17 cellular contexts compared by ENCODE assay signal in genomic region chr16:53482123-53482522, GRCh38. TPM values are rescaled to one million over a fixed set of nuclear protein-coding genes. Genes with fewer than 3 reads are reported as not detected.
A peak's percentile ranks its signal among the peaks of the same experiment; 100 is the strongest.
DNase-seq lines count a peak whose midpoint lies in the region; ATAC-seq and TF ChIP-seq lines count a peak whose summit lies in the region.
"Had no signal": no experiment of that assay in that cellular context is flagged by ENCODE, and none has a peak within 500 bp of the region (broad histone marks: within the 10 kb centered on the region; RNA-seq: fewer than 3 reads in every experiment).

No MANE protein-coding gene starts in this region.

- H3K36me3 ChIP-seq in ovary, result no peaks in the 10 kb centered on the region

- H3K4me1 ChIP-seq in ovary (ENCODE audit: insufficient read depth), result no peaks in the 10 kb centered on the region
- H3K4me1 ChIP-seq: esophagus squamous epithelium had no signal

- DNase-seq in AG10803 (ENCODE audit: low read depth) (peak; percentile 31), HL-60 (ENCODE audit: low read depth in 1 of 2, low spot score in 1 of 2) (peak; percentile 80 to 92), immature natural killer cell (no peak), ovary (no peak), NCI-H1092 treated with DMSO at 0.1 percent for 48 hours (lab: John Stamatoyannopoulos, UW) (no peak), ecto neural progenitor cell (ENCODE audit: low spot score) (no peak)
- no peak for DNase-seq in activated CD4-positive, alpha-beta memory T cell treated with anti-CD3 and anti-CD28 coated beads for 36 hours
- DNase-seq: activated B cell treated with CpG ODN at 0.5 μM for 24 hours; central memory CD4-positive, alpha-beta T cell; DND-41; esophagus squamous epithelium; NCI-H2081; stimulated activated CD4-positive, alpha-beta T cell treated with anti-CD3 and anti-CD28 coated beads, Interleukin-12 subunit alpha, Interleukin-12 subunit beta, amount 100 ng/mL, for 4 hours had no signal

- H3K27me3 ChIP-seq in HL-60 (ENCODE audit: insufficient read depth, poor library complexity, severe bottlenecking) (no peaks in the 10 kb centered on the region), ovary (no peaks in the 10 kb centered on the region)
- H3K27me3 ChIP-seq: esophagus squamous epithelium had no signal

- no peak for TF ChIP-seq POLR2A in ovary (IDR thresholded peaks at IDR 0.05)

- H3K4me3 Mint-ChIP-seq in activated CD4-positive, alpha-beta memory T cell treated with anti-CD3 and anti-CD28 coated beads for 36 hours, result no peak overlapping the region
- no peak overlapping the region for H3K4me3 Mint-ChIP-seq in immature natural killer cell
- H3K4me3 Mint-ChIP-seq: activated B cell treated with CpG ODN at 0.5 μM for 24 hours; activated T-helper 1 cell treated with anti-CD3 and anti-CD28 coated beads, Interleukin-12 subunit alpha, Interleukin-12 subunit beta, Interleukin-2, Interleukin-4 antibody, amounts not matched to agents 30 ng/mL and 10 ng/mL and 1 ng/mL, durations not matched to agents 14 hours and 24 hours and 36 hours; type B pancreatic cell had no signal

- peaks cover 83% of the 10 kb centered on the region for H3K36me3 Mint-ChIP-seq in activated CD4-positive, alpha-beta memory T cell treated with anti-CD3 and anti-CD28 coated beads for 36 hours
- peaks cover 59 to 82% (median 65%) of the 10 kb centered on the region in 3 donors for H3K36me3 Mint-ChIP-seq in immature natural killer cell

- no peak for TF ChIP-seq CTCF in AG10803 (conservative IDR thresholded peaks at IDR 0.05; ENCODE audit: low read length)
- no peak for TF ChIP-seq CTCF in HL-60 (IDR thresholded peaks at IDR 0.05; ENCODE audit: insufficient read depth, low read length)
- TF ChIP-seq CTCF in ovary (IDR thresholded peaks at IDR 0.05), result no peak

- ATAC-seq in HG03159 (IDR thresholded peaks at IDR 0.05; ENCODE audit: unreplicated experiment), result no peak

- POLR2A ChIA-PET in activated CD4-positive, alpha-beta memory T cell treated with anti-CD3 and anti-CD28 coated beads for 36 hours (lab: Charles Lee), result no interaction called here

- intact Hi-C loops in activated CD4-positive, alpha-beta memory T cell treated with anti-CD3 and anti-CD28 coated beads for 36 hours (cut with micrococcal nuclease), result no loop called here
- intact Hi-C loops in ovary (cut with DNase I), result no loop called here

- peaks cover 23% of the 10 kb centered on the region for H3K4me1 Mint-ChIP-seq in activated CD4-positive, alpha-beta memory T cell treated with anti-CD3 and anti-CD28 coated beads for 36 hours (ENCODE audit: low read depth)
- peaks cover 11 to 44% of the 10 kb centered on the region in 2 donors for H3K4me1 Mint-ChIP-seq in immature natural killer cell
- H3K4me1 Mint-ChIP-seq: activated B cell treated with CpG ODN at 0.5 μM for 24 hours had no signal

- TF ChIP-seq EP300 in ovary (IDR thresholded peaks at IDR 0.05), result no peak

- CTCF ChIA-PET in activated CD4-positive, alpha-beta memory T cell treated with anti-CD3 and anti-CD28 coated beads for 36 hours (lab: Charles Lee), result no interaction called here

- WGBS in ovary, 3 donors, result 92 to 94% (median 93%) methylated on average over 2 of the region's 2 CpGs

- H3K9me3 ChIP-seq in ovary, result no peaks in the 10 kb centered on the region
- H3K9me3 ChIP-seq: esophagus squamous epithelium had no signal

- H3K27ac Mint-ChIP-seq in activated CD4-positive, alpha-beta memory T cell treated with anti-CD3 and anti-CD28 coated beads for 36 hours, result peak overlapping the region; percentile 67
- peak overlapping the region in 5 of 6 donors; percentile 24 to 69 (median 56) for H3K27ac Mint-ChIP-seq in immature natural killer cell
- H3K27ac Mint-ChIP-seq: activated B cell treated with CpG ODN at 0.5 μM for 24 hours; activated T-helper 1 cell treated with anti-CD3 and anti-CD28 coated beads, Interleukin-12 subunit alpha, Interleukin-12 subunit beta, Interleukin-2, Interleukin-4 antibody, amounts not matched to agents 30 ng/mL and 10 ng/mL and 1 ng/mL, durations not matched to agents 14 hours and 24 hours and 36 hours; type B pancreatic cell had no signal

- H3K27ac ChIP-seq in HL-60 (replicated peaks), result peak overlapping the region; percentile 68
- no peak overlapping the region for H3K27ac ChIP-seq in ovary
- H3K27ac ChIP-seq: esophagus squamous epithelium, KMS-11 had no signal

- peaks cover 34% of the 10 kb centered on the region for H3K9me3 Mint-ChIP-seq in activated CD4-positive, alpha-beta memory T cell treated with anti-CD3 and anti-CD28 coated beads for 36 hours
- peaks cover 0 to 11% (median 7%) of the 10 kb centered on the region in 6 donors for H3K9me3 Mint-ChIP-seq in immature natural killer cell
- H3K9me3 Mint-ChIP-seq: type B pancreatic cell had no signal

- H3K27me3 Mint-ChIP-seq in activated CD4-positive, alpha-beta memory T cell treated with anti-CD3 and anti-CD28 coated beads for 36 hours, result no peaks in the 10 kb centered on the region
- H3K27me3 Mint-ChIP-seq in immature natural killer cell (ENCODE audit: low read depth in 3 of 3), result no peaks in the 10 kb centered on the region
- H3K27me3 Mint-ChIP-seq: activated B cell treated with CpG ODN at 0.5 μM for 24 hours, type B pancreatic cell had no signal

- H3K4me3 ChIP-seq in AG10803 (ENCODE audit: low read length) (no peak overlapping the region), HL-60 (replicated peaks; ENCODE audit: insufficient read depth, low read length) (no peak overlapping the region), ovary (no peak overlapping the region)
- H3K4me3 ChIP-seq: esophagus squamous epithelium had no signal

RNA-seq across cellular contexts. Expression of gene AKTIP, which starts 20.9 kb away (rescaled TPM):
- 10 to 100 TPM; 25.6 to 27.1 TPM for total RNA-seq in activated CD4-positive, alpha-beta memory T cell treated with anti-CD3 and anti-CD28 coated beads for 36 hours
- polyA plus RNA-seq in immature natural killer cell, result 10 to 100 TPM; 23.3 to 32.0 (median 30.9) TPM
- total RNA-seq in ovary, result 10 to 100 TPM; 29.9 to 51.5 (median 44.1) TPM
- polyA plus RNA-seq in ovary, result 10 to 100 TPM; 28.5 to 43.4 TPM

RNA-seq across cellular contexts. Expression of gene RBL2, which starts 47.9 kb away (rescaled TPM):
- 10 to 100 TPM; 79.9 to 84.6 TPM for total RNA-seq in activated CD4-positive, alpha-beta memory T cell treated with anti-CD3 and anti-CD28 coated beads for 36 hours
- polyA plus RNA-seq in immature natural killer cell (100 to 1,000 TPM; 140 to 194 (median 186) TPM), ovary (10 to 100 TPM; 49.8 to 73.7 TPM)
- total RNA-seq in ovary, result 10 to 100 TPM; 48.0 to 88.7 (median 71.7) TPM

Comparison
In these comparisons a context has a peak if more than half of its experiments do, and no peak if none do; other contexts are left out.
1. DNase-seq: peak in AG10803 (single experiment) and HL-60 (2 of 2); none in activated CD4-positive, alpha-beta memory T cell treated with anti-CD3 and anti-CD28 coated beads for 36 hours (single experiment), immature natural killer cell (0 of 3), ovary (0 of 5), NCI-H1092 treated with DMSO at 0.1 percent for 48 hours (single experiment) and ecto neural progenitor cell (single experiment).